Comparison of ENCODE assay signal across 8 cellular contexts in the genomic region with DNA sequence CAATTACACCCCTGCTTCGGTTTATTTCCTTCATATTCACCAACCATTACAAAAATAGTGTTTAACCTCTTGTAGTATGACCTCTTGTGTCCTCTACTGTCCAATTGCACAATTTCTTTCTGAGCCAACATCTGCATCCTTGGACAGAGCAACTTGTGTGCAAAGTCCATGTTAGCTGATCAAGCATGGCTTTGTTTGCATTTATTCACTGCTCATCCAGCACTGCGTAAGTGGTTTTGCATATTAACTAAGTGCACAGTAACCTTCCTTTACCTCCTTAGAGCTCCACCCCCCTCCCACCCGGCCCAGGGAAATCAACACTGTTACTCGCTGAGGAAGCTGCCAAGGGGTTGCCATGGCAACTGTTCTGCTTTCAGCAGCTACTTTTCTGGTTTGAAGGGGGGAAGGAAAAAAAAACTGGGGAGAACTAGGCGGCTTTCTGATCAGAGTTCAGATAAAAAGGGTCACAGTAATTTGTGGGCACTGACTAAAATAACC.
DNase-seq lines count a peak whose midpoint lies in the region; ATAC-seq and TF ChIP-seq lines count a peak whose summit lies in the region.

No MANE protein-coding gene starts in this region.

- H3K27me3 ChIP-seq in lung (ENCODE audit: control insufficient read depth, insufficient read depth): no peaks in the 10 kb centered on the region

- H3K4me1 ChIP-seq in lung (ENCODE audit: control insufficient read depth in 2 of 2, insufficient read depth in 2 of 2, low read length in 2 of 2): peaks cover 5% of the 10 kb centered on the region in 2 donors

- H3K36me3 ChIP-seq in lung (ENCODE audit: control insufficient read depth in 2 of 2, insufficient read depth in 2 of 2, low read length in 2 of 2): no peaks in the 10 kb centered on the region

- H3K9me3 ChIP-seq in lung (ENCODE audit: control insufficient read depth in 2 of 2, insufficient read depth in 1 of 2, low read length in 1 of 2): no peaks in the 10 kb centered on the region

- ATAC-seq in HG02571 (IDR thresholded peaks at IDR 0.05; ENCODE audit: unreplicated experiment) (peak; percentile 41), lung (ENCODE audit: insufficient read depth, low FRiP score) (peak; percentile 44)

- no peak overlapping the region for H3K27ac ChIP-seq in coronary artery
- H3K27ac ChIP-seq in lung (ENCODE audit: low read depth in 1 of 2, low read length in 1 of 2): no peak overlapping the region

- WGBS in lung, 2 donors: 1 to 8% methylated on average over 5 of the region's 5 CpGs

- H3K4me3 ChIP-seq in coronary artery (peak overlapping the region; percentile 55), lung (no peak overlapping the region)

- TF ChIP-seq CTCF in coronary artery (IDR thresholded peaks at IDR 0.05) (no peak), lung (IDR thresholded peaks at IDR 0.05; ENCODE audit: control extremely low read depth, extremely low read depth) (no peak)

- DNase-seq in DMS53 (lab: John Stamatoyannopoulos, UW): peak; percentile 89
- peak; percentile 90 for DNase-seq in NCI-H2171 (lab: John Stamatoyannopoulos, UW)
- DNase-seq in activated CD4-positive, alpha-beta T cell treated with anti-CD3 and anti-CD28 coated beads, Interleukin-2, amount 50 U/mL, for 24 hours (ENCODE audit: low read depth in 1 of 2, low spot score in 1 of 2): peak; percentile 20 to 75
- DNase-seq in coronary artery (ENCODE audit: low spot score): no peak
- peak; percentile 74 for DNase-seq in lung (ENCODE audit: low spot score)
- DNase-seq in stimulated activated CD4-positive, alpha-beta T cell treated with anti-CD3 and anti-CD28 coated beads, TNF-alpha, amount 100 ng/mL, for 24 hours (ENCODE audit: low read depth in 3 of 3): peak; percentile 51 to 72 (median 62)
- DNase-seq in dedifferentiated amniotic fluid mesenchymal stem cell (ENCODE audit: extremely low spot score): no peak

Comparison
In these comparisons a context has a peak if more than half of its experiments do, and no peak if none do; other contexts are left out.
1. DNase-seq: peak in DMS53 (single experiment), NCI-H2171 (single experiment), activated CD4-positive, alpha-beta T cell treated with anti-CD3 and anti-CD28 coated beads, Interleukin-2, amount 50 U/mL, for 24 hours (2 of 2), lung (single experiment) and stimulated activated CD4-positive, alpha-beta T cell treated with anti-CD3 and anti-CD28 coated beads, TNF-alpha, amount 100 ng/mL, for 24 hours (3 of 3); none in coronary artery (single experiment) and dedifferentiated amniotic fluid mesenchymal stem cell (single experiment).